Comparison of ENCODE assay signal across 14 cellular contexts in genomic region chr12:89250648-89251047, GRCh38.
DNase-seq lines count a peak whose midpoint lies in the region; ATAC-seq and TF ChIP-seq lines count a peak whose summit lies in the region.
"Had no signal": no experiment of that assay in that cellular context is flagged by ENCODE, and none has a peak within 500 bp of the region (broad histone marks: within the 10 kb centered on the region; RNA-seq: fewer than 3 reads in every experiment).

No MANE protein-coding gene starts in this region.

- peaks cover 11% of the 10 kb centered on the region for H3K4me1 ChIP-seq in foreskin keratinocyte
- no peaks in the 10 kb centered on the region for H3K4me1 ChIP-seq in breast epithelium

- peak in 1 of 3 donors; percentile 54 for ATAC-seq in natural killer cell
- no peak for ATAC-seq in natural killer cell treated with Interleukin-12 subunit alpha and Interleukin-12 subunit beta and Interleukin-15 and Interleukin-18, amount 100 ng/mL, for 72 hours
- peak; percentile 59 for ATAC-seq in foreskin keratinocyte
- ATAC-seq in left colon, result no peak

- H3K36me3 ChIP-seq in breast epithelium, result no peaks in the 10 kb centered on the region
- H3K36me3 ChIP-seq: MG63 had no signal

- no peaks in the 10 kb centered on the region for H3K9me3 Mint-ChIP-seq in natural killer cell
- H3K9me3 Mint-ChIP-seq in natural killer cell treated with Interleukin-12 subunit alpha and Interleukin-12 subunit beta and Interleukin-15 and Interleukin-18, amount 100 ng/mL, for 72 hours, result no peaks in the 10 kb centered on the region
- H3K9me3 Mint-ChIP-seq: CD4-positive, alpha-beta T cell had no signal

- no peak overlapping the region for H3K4me3 Mint-ChIP-seq in natural killer cell
- no peak overlapping the region for H3K4me3 Mint-ChIP-seq in natural killer cell treated with Interleukin-12 subunit alpha and Interleukin-12 subunit beta and Interleukin-15 and Interleukin-18, amount 100 ng/mL, for 72 hours
- H3K4me3 Mint-ChIP-seq: B cell; CD4-positive, alpha-beta T cell had no signal

- TF ChIP-seq CTCF in natural killer cell (IDR thresholded peaks at IDR 0.05) (no peak), foreskin keratinocyte (conservative IDR thresholded peaks at IDR 0.05) (no peak), breast epithelium (IDR thresholded peaks at IDR 0.05) (no peak)

- peaks cover 0 to 3% of the 10 kb centered on the region in 2 donors for H3K27me3 Mint-ChIP-seq in natural killer cell (ENCODE audit: low read depth in 2 of 2)
- no peaks in the 10 kb centered on the region for H3K27me3 Mint-ChIP-seq in natural killer cell treated with Interleukin-12 subunit alpha and Interleukin-12 subunit beta and Interleukin-15 and Interleukin-18, amount 100 ng/mL, for 72 hours
- H3K27me3 Mint-ChIP-seq: CD4-positive, alpha-beta T cell had no signal

- H3K27ac Mint-ChIP-seq in natural killer cell, result peak overlapping the region; percentile 27 to 86
- peak overlapping the region in 1 of 2 donors; percentile 17 for H3K27ac Mint-ChIP-seq in natural killer cell treated with Interleukin-12 subunit alpha and Interleukin-12 subunit beta and Interleukin-15 and Interleukin-18, amount 100 ng/mL, for 72 hours
- H3K27ac Mint-ChIP-seq: B cell; CD4-positive, alpha-beta T cell had no signal

- DNase-seq in natural killer cell, result no peak
- no peak for DNase-seq in natural killer cell treated with Interleukin-12 subunit alpha and Interleukin-12 subunit beta and Interleukin-15 and Interleukin-18, amount 100 ng/mL, for 72 hours (ENCODE audit: low spot score)
- DNase-seq in MV-4-11 (lab: John Stamatoyannopoulos, UW), result peak; percentile 16
- DNase-seq in foreskin keratinocyte, result peak in 1 of 2 donors; percentile 39
- no peak for DNase-seq in breast epithelium (ENCODE audit: low spot score in 2 of 2)
- DNase-seq in left colon, result no peak
- no peak for DNase-seq in NCI-H2171 (lab: John Stamatoyannopoulos, UW)
- DNase-seq: CD4-positive, alpha-beta T cell; MG63; NCI-H1417; NCI-H2029; SHP77 treated with DMSO at 0.1 percent for 48 hours had no signal

- H3K4me3 ChIP-seq in breast epithelium, result no peak overlapping the region
- H3K4me3 ChIP-seq: MG63 had no signal

- intact Hi-C loops in natural killer cell (cut with micrococcal nuclease), result no loop called here
- intact Hi-C loops in breast epithelium (cut with DNase I; ENCODE audit: low total_unique reads), result no loop called here
- intact Hi-C loops in left colon (cut with DNase I, micrococcal nuclease), result no loop called here

- H3K27ac ChIP-seq in foreskin keratinocyte, result no peak overlapping the region
- H3K27ac ChIP-seq in breast epithelium, result no peak overlapping the region
- H3K27ac ChIP-seq: KMS-11 had no signal

- no peak for TF ChIP-seq POLR2A in breast epithelium (IDR thresholded peaks at IDR 0.05)

- H3K4me1 Mint-ChIP-seq in natural killer cell, result peaks cover 39 to 51% of the 10 kb centered on the region in 2 donors
- H3K4me1 Mint-ChIP-seq in natural killer cell treated with Interleukin-12 subunit alpha and Interleukin-12 subunit beta and Interleukin-15 and Interleukin-18, amount 100 ng/mL, for 72 hours (ENCODE audit: low read depth in 2 of 2), result peaks cover 28 to 39% of the 10 kb centered on the region in 2 donors
- H3K4me1 Mint-ChIP-seq: B cell had no signal

- H3K27me3 ChIP-seq in foreskin keratinocyte (no peaks in the 10 kb centered on the region), breast epithelium (no peaks in the 10 kb centered on the region)
- H3K27me3 ChIP-seq: MG63 had no signal

- H3K9me3 ChIP-seq in breast epithelium, result no peaks in the 10 kb centered on the region
- H3K9me3 ChIP-seq: MG63 had no signal

- H3K36me3 Mint-ChIP-seq in natural killer cell, result peaks cover 6% of the 10 kb centered on the region
- H3K36me3 Mint-ChIP-seq in natural killer cell treated with Interleukin-12 subunit alpha and Interleukin-12 subunit beta and Interleukin-15 and Interleukin-18, amount 100 ng/mL, for 72 hours, result peaks cover 5% of the 10 kb centered on the region
